ENCODE assay signal across 10 cellular contexts in genomic region chr2:28627722-28628480, GRCh38.
DNase-seq lines count a peak whose midpoint lies in the region; ATAC-seq and TF ChIP-seq lines count a peak whose summit lies in the region.
"Had no signal": no experiment of that assay in that cellular context is flagged by ENCODE, and none has a peak within 500 bp of the region (broad histone marks: within the 10 kb centered on the region; RNA-seq: fewer than 3 reads in every experiment).

No MANE protein-coding gene starts in this region.

- H3K27me3 ChIP-seq in muscle layer of duodenum (ENCODE audit: low read depth, low read length) (no peaks in the 10 kb centered on the region), aorta (ENCODE audit: control insufficient read depth in 1 of 2, insufficient read depth in 2 of 2, low read length in 1 of 2) (no peaks in the 10 kb centered on the region)
- H3K27me3 ChIP-seq: BLaER1 had no signal

- no peaks in the 10 kb centered on the region for H3K36me3 ChIP-seq in muscle layer of duodenum (ENCODE audit: control insufficient read depth in 1 of 2, insufficient read depth in 2 of 2, low read length in 2 of 2)
- no peaks in the 10 kb centered on the region for H3K36me3 ChIP-seq in aorta (ENCODE audit: control insufficient read depth in 1 of 2, insufficient read depth in 2 of 2, low read length in 1 of 2)
- H3K36me3 ChIP-seq: BLaER1 had no signal

- peak overlapping the region; percentile 69 for H3K27ac Mint-ChIP-seq in stimulated activated naive CD8-positive, alpha-beta T cell treated with anti-CD3 and anti-CD28 coated beads, Interleukin-15, Interleukin-2, amounts not matched to agents 100 ng/mL and 50 ng/mL, for 24 hours
- H3K27ac Mint-ChIP-seq in mesothelial cell of epicardium: no peak overlapping the region

- H3K9me3 Mint-ChIP-seq in stimulated activated naive CD8-positive, alpha-beta T cell treated with anti-CD3 and anti-CD28 coated beads, Interleukin-15, Interleukin-2, amounts not matched to agents 100 ng/mL and 50 ng/mL, for 24 hours: no peaks in the 10 kb centered on the region
- no peaks in the 10 kb centered on the region for H3K9me3 Mint-ChIP-seq in mesothelial cell of epicardium

- H3K27me3 Mint-ChIP-seq in stimulated activated naive CD8-positive, alpha-beta T cell treated with anti-CD3 and anti-CD28 coated beads, Interleukin-15, Interleukin-2, amounts not matched to agents 100 ng/mL and 50 ng/mL, for 24 hours: no peaks in the 10 kb centered on the region
- H3K27me3 Mint-ChIP-seq in mesothelial cell of epicardium (ENCODE audit: low read depth): no peaks in the 10 kb centered on the region

- 28 to 29% methylated on average over 5 of the region's 5 CpGs for WGBS in aorta, 2 donors

- H3K27ac ChIP-seq in coronary artery (peak overlapping the region; percentile 87 to 100), muscle layer of duodenum (ENCODE audit: low read length) (peak overlapping the region; percentile 61), aorta (ENCODE audit: low read depth in 1 of 2, low read length in 2 of 2) (peak overlapping the region; percentile 100)
- H3K27ac ChIP-seq: BLaER1 had no signal

- no peaks in the 10 kb centered on the region for H3K36me3 Mint-ChIP-seq in stimulated activated naive CD8-positive, alpha-beta T cell treated with anti-CD3 and anti-CD28 coated beads, Interleukin-15, Interleukin-2, amounts not matched to agents 100 ng/mL and 50 ng/mL, for 24 hours (ENCODE audit: low read depth)
- no peaks in the 10 kb centered on the region for H3K36me3 Mint-ChIP-seq in mesothelial cell of epicardium

- H3K4me1 ChIP-seq in muscle layer of duodenum (ENCODE audit: control insufficient read depth in 1 of 2, insufficient read depth in 2 of 2, low read length in 2 of 2): peaks cover 17 to 27% of the 10 kb centered on the region in 2 donors
- peaks cover 0 to 8% of the 10 kb centered on the region in 2 donors for H3K4me1 ChIP-seq in aorta (ENCODE audit: control insufficient read depth in 1 of 2, insufficient read depth in 2 of 2, low read length in 2 of 2)

- no peak overlapping the region for H3K4me3 Mint-ChIP-seq in stimulated activated naive CD8-positive, alpha-beta T cell treated with anti-CD3 and anti-CD28 coated beads, Interleukin-15, Interleukin-2, amounts not matched to agents 100 ng/mL and 50 ng/mL, for 24 hours
- no peak overlapping the region for H3K4me3 Mint-ChIP-seq in mesothelial cell of epicardium

- TF ChIP-seq CTCF in coronary artery (IDR thresholded peaks at IDR 0.05) (no peak), mesothelial cell of epicardium (IDR thresholded peaks at IDR 0.05; ENCODE audit: unreplicated experiment) (no peak)

- no peaks in the 10 kb centered on the region for H3K4me1 Mint-ChIP-seq in stimulated activated naive CD8-positive, alpha-beta T cell treated with anti-CD3 and anti-CD28 coated beads, Interleukin-15, Interleukin-2, amounts not matched to agents 100 ng/mL and 50 ng/mL, for 24 hours (ENCODE audit: low read depth)
- peaks cover 26% of the 10 kb centered on the region for H3K4me1 Mint-ChIP-seq in mesothelial cell of epicardium

- intact Hi-C loops in aorta (cut with DNase I): loop anchor here (5.0 kb wide), 1 partner anchor 34 kb away; no protein-coding TSS in a partner anchor

- no peaks in the 10 kb centered on the region for H3K9me3 ChIP-seq in muscle layer of duodenum (ENCODE audit: control insufficient read depth in 1 of 2, low read length in 2 of 2)
- no peaks in the 10 kb centered on the region for H3K9me3 ChIP-seq in aorta (ENCODE audit: control insufficient read depth, low read length)
- H3K9me3 ChIP-seq: BLaER1 had no signal

- H3K4me3 ChIP-seq in coronary artery (peak overlapping the region; percentile 14), muscle layer of duodenum (ENCODE audit: low read depth in 1 of 2, low read length in 2 of 2) (no peak overlapping the region), aorta (ENCODE audit: low read length in 2 of 2) (no peak overlapping the region)
- H3K4me3 ChIP-seq: BLaER1 had no signal

- ATAC-seq in stimulated activated naive CD8-positive, alpha-beta T cell treated with anti-CD3 and anti-CD28 coated beads, Interleukin-15, Interleukin-2, amounts not matched to agents 100 U/mL and 50 U/mL, for 24 hours: no peak
- no peak for ATAC-seq in aorta (ENCODE audit: low FRiP score)

- no peak for DNase-seq in stimulated activated naive CD8-positive, alpha-beta T cell treated with anti-CD3 and anti-CD28 coated beads, Interleukin-15, Interleukin-2, amounts not matched to agents 100 U/mL and 50 U/mL, for 24 hours
- no peak for DNase-seq in coronary artery (ENCODE audit: low spot score)
- peak in 1 of 2 donors; percentile 68 for DNase-seq in aorta
- DNase-seq in mesothelial cell of epicardium (ENCODE audit: low spot score in 2 of 2, unreplicated experiment in 2 of 2): no peak
- DNase-seq in SK-N-DZ (ENCODE audit: low spot score): no peak
- DNase-seq in RPMI8226: no peak
- DNase-seq: NCI-H1436 had no signal
